14 cellular contexts compared by ENCODE assay signal in genomic region chr3:185645596-185646381, GRCh38. TPM values are rescaled to one million over a fixed set of nuclear protein-coding genes. Genes with fewer than 3 reads are reported as not detected.
A peak's percentile ranks its signal among the peaks of the same experiment; 100 is the strongest.
DNase-seq lines count a peak whose midpoint lies in the region; ATAC-seq and TF ChIP-seq lines count a peak whose summit lies in the region.
"Had no signal": no experiment of that assay in that cellular context is flagged by ENCODE, and none has a peak within 500 bp of the region (broad histone marks: within the 10 kb centered on the region; RNA-seq: fewer than 3 reads in every experiment).

No MANE protein-coding gene starts in this region.

- no peaks in the 10 kb centered on the region for H3K79me2 ChIP-seq in hepatocyte

- no peaks in the 10 kb centered on the region; the same call in 1 of the 2 replicates for H3K36me3 ChIP-seq in Panc1 (ENCODE audit: control insufficient read depth, insufficient read depth, low read length)
- H3K36me3 ChIP-seq in hepatocyte (replicated peaks; ENCODE audit: insufficient read depth, low read depth) = no peaks in the 10 kb centered on the region
- H3K36me3 ChIP-seq: neutrophil, uterus had no signal

- no peak for TF ChIP-seq CTCF in activated CD8-positive, alpha-beta T cell treated with anti-CD3 and anti-CD28 coated beads for 36 hours (IDR thresholded peaks at IDR 0.05)
- no peak for TF ChIP-seq CTCF in Panc1 (IDR thresholded peaks at IDR 0.05)
- TF ChIP-seq CTCF in hepatocyte (IDR thresholded peaks at IDR 0.05; ENCODE audit: poor library complexity) = no peak

- H3K4me1 Mint-ChIP-seq in activated CD8-positive, alpha-beta T cell treated with anti-CD3 and anti-CD28 coated beads for 36 hours (ENCODE audit: low read depth) = no peaks in the 10 kb centered on the region
- H3K4me1 Mint-ChIP-seq in activated CD8-positive, alpha-beta T cell treated with anti-CD3 and anti-CD28 coated beads, Interleukin-2, amount 10 ng/mL, durations not matched to agents 7 days and 5 days (ENCODE audit: low read depth) = no peaks in the 10 kb centered on the region
- H3K4me1 Mint-ChIP-seq in stimulated activated effector memory CD8-positive, alpha-beta T cell treated with anti-CD3 and anti-CD28 coated beads, Interleukin-12 subunit alpha, Interleukin-12 subunit beta, amount 100 ng/mL, for 72 hours = no peaks in the 10 kb centered on the region
- no peaks in the 10 kb centered on the region for H3K4me1 Mint-ChIP-seq in activated T-helper 17 cell treated with anti-CD3 and anti-CD28 coated beads, Interleukin-2, amount 50 U/mL, for 72 hours

- no peak overlapping the region for H3K4me2 ChIP-seq in hepatocyte

- POLR2A ChIA-PET in activated CD8-positive, alpha-beta T cell treated with anti-CD3 and anti-CD28 coated beads for 36 hours (lab: Charles Lee) = no interaction called here
- POLR2A ChIA-PET in activated CD8-positive, alpha-beta T cell treated with anti-CD3 and anti-CD28 coated beads, Interleukin-2, amount 10 ng/mL, durations not matched to agents 7 days and 5 days (lab: Charles Lee) = no interaction called here
- POLR2A ChIA-PET in Panc1 (lab: Charles Lee) = interaction anchor here (0.6 to 0.7 kb wide), 2 partner anchors 13 to 425 kb away, joined by 3 to 17 read pairs; no protein-coding TSS in a partner anchor

- H3K27ac Mint-ChIP-seq in activated CD8-positive, alpha-beta T cell treated with anti-CD3 and anti-CD28 coated beads for 36 hours = no peak overlapping the region
- H3K27ac Mint-ChIP-seq in activated CD8-positive, alpha-beta T cell treated with anti-CD3 and anti-CD28 coated beads, Interleukin-2, amount 10 ng/mL, durations not matched to agents 7 days and 5 days = no peak overlapping the region
- H3K27ac Mint-ChIP-seq in stimulated activated effector memory CD8-positive, alpha-beta T cell treated with anti-CD3 and anti-CD28 coated beads, Interleukin-12 subunit alpha, Interleukin-12 subunit beta, amount 100 ng/mL, for 72 hours = no peak overlapping the region
- no peak overlapping the region for H3K27ac Mint-ChIP-seq in activated T-helper 17 cell treated with anti-CD3 and anti-CD28 coated beads, Interleukin-2, amount 50 U/mL, for 72 hours

- no peaks in the 10 kb centered on the region for H3K36me3 Mint-ChIP-seq in activated CD8-positive, alpha-beta T cell treated with anti-CD3 and anti-CD28 coated beads for 36 hours (ENCODE audit: low read depth)
- H3K36me3 Mint-ChIP-seq in activated CD8-positive, alpha-beta T cell treated with anti-CD3 and anti-CD28 coated beads, Interleukin-2, amount 10 ng/mL, durations not matched to agents 7 days and 5 days (ENCODE audit: low read depth) = no peaks in the 10 kb centered on the region
- no peaks in the 10 kb centered on the region for H3K36me3 Mint-ChIP-seq in stimulated activated effector memory CD8-positive, alpha-beta T cell treated with anti-CD3 and anti-CD28 coated beads, Interleukin-12 subunit alpha, Interleukin-12 subunit beta, amount 100 ng/mL, for 72 hours
- no peaks in the 10 kb centered on the region for H3K36me3 Mint-ChIP-seq in activated T-helper 17 cell treated with anti-CD3 and anti-CD28 coated beads, Interleukin-2, amount 50 U/mL, for 72 hours (ENCODE audit: low read depth)

- CTCF ChIA-PET in activated CD8-positive, alpha-beta T cell treated with anti-CD3 and anti-CD28 coated beads for 36 hours (lab: Charles Lee) = interaction anchor here (1.2 kb wide), 1 partner anchor 15 kb away, joined by 3 read pairs; no protein-coding TSS in a partner anchor
- CTCF ChIA-PET in activated CD8-positive, alpha-beta T cell treated with anti-CD3 and anti-CD28 coated beads, Interleukin-2, amount 10 ng/mL, durations not matched to agents 7 days and 5 days (lab: Charles Lee) = interaction anchor here (1.4 kb wide), 1 partner anchor 14 kb away, joined by 4 read pairs; no protein-coding TSS in a partner anchor
- CTCF ChIA-PET in Panc1 (lab: Charles Lee) = no interaction called here

- in situ Hi-C loops in Panc1 (cut with HindIII; ENCODE audit: low pct_unique_long_range_greater_than_20kb, low sequenced_read_pairs) = no loop called here

- H3K4me1 ChIP-seq in Panc1 (ENCODE audit: control insufficient read depth, insufficient read depth, low read length) = no peaks in the 10 kb centered on the region
- H3K4me1 ChIP-seq in hepatocyte (ENCODE audit: insufficient read depth) = no peaks in the 10 kb centered on the region
- H3K4me1 ChIP-seq: uterus had no signal

- peaks cover 6% of the 10 kb centered on the region for H3K27me3 Mint-ChIP-seq in activated CD8-positive, alpha-beta T cell treated with anti-CD3 and anti-CD28 coated beads for 36 hours
- H3K27me3 Mint-ChIP-seq in activated CD8-positive, alpha-beta T cell treated with anti-CD3 and anti-CD28 coated beads, Interleukin-2, amount 10 ng/mL, durations not matched to agents 7 days and 5 days (ENCODE audit: low read depth) = peaks cover 6% of the 10 kb centered on the region
- H3K27me3 Mint-ChIP-seq in activated T-helper 17 cell treated with anti-CD3 and anti-CD28 coated beads, Interleukin-2, amount 50 U/mL, for 72 hours = peaks cover 14% of the 10 kb centered on the region

- no peaks in the 10 kb centered on the region for H3K9me2 ChIP-seq in hepatocyte (replicated peaks; ENCODE audit: insufficient read depth)

- 89% methylated on average over 16 of the region's 16 CpGs for WGBS in hepatocyte (ENCODE audit: low lambda C conversion rate, missing lambda C conversion rate)

- H3K4me3 ChIP-seq in Panc1 (ENCODE audit: low read depth in 2 of 2, low read length in 2 of 2) (no peak overlapping the region), hepatocyte (no peak overlapping the region)
- H3K4me3 ChIP-seq: GM23248, uterus had no signal

- H3K9me3 ChIP-seq in Panc1 (ENCODE audit: control insufficient read depth, insufficient read depth, low read depth, low read length) (no peaks in the 10 kb centered on the region), hepatocyte (ENCODE audit: low read depth) (no peaks in the 10 kb centered on the region)
- H3K9me3 ChIP-seq: neutrophil, uterus had no signal

- H3K9me3 Mint-ChIP-seq in activated CD8-positive, alpha-beta T cell treated with anti-CD3 and anti-CD28 coated beads for 36 hours = no peaks in the 10 kb centered on the region
- no peaks in the 10 kb centered on the region for H3K9me3 Mint-ChIP-seq in activated CD8-positive, alpha-beta T cell treated with anti-CD3 and anti-CD28 coated beads, Interleukin-2, amount 10 ng/mL, durations not matched to agents 7 days and 5 days (ENCODE audit: insufficient read depth)
- no peaks in the 10 kb centered on the region for H3K9me3 Mint-ChIP-seq in stimulated activated effector memory CD8-positive, alpha-beta T cell treated with anti-CD3 and anti-CD28 coated beads, Interleukin-12 subunit alpha, Interleukin-12 subunit beta, amount 100 ng/mL, for 72 hours
- H3K9me3 Mint-ChIP-seq in activated T-helper 17 cell treated with anti-CD3 and anti-CD28 coated beads, Interleukin-2, amount 50 U/mL, for 72 hours = no peaks in the 10 kb centered on the region

- no peak overlapping the region for H3K4me3 Mint-ChIP-seq in activated CD8-positive, alpha-beta T cell treated with anti-CD3 and anti-CD28 coated beads for 36 hours
- no peak overlapping the region for H3K4me3 Mint-ChIP-seq in activated CD8-positive, alpha-beta T cell treated with anti-CD3 and anti-CD28 coated beads, Interleukin-2, amount 10 ng/mL, durations not matched to agents 7 days and 5 days
- H3K4me3 Mint-ChIP-seq in stimulated activated effector memory CD8-positive, alpha-beta T cell treated with anti-CD3 and anti-CD28 coated beads, Interleukin-12 subunit alpha, Interleukin-12 subunit beta, amount 100 ng/mL, for 72 hours = no peak overlapping the region
- H3K4me3 Mint-ChIP-seq in activated T-helper 17 cell treated with anti-CD3 and anti-CD28 coated beads, Interleukin-2, amount 50 U/mL, for 72 hours = no peak overlapping the region

- peak; percentile 7 for DNase-seq in activated CD8-positive, alpha-beta T cell treated with anti-CD3 and anti-CD28 coated beads for 36 hours
- no peak for DNase-seq in activated CD8-positive, alpha-beta T cell treated with anti-CD3 and anti-CD28 coated beads, Interleukin-2, amount 10 ng/mL, durations not matched to agents 7 days and 5 days
- DNase-seq in Panc1 (ENCODE audit: low read depth, low spot score) (no peak), hepatocyte (ENCODE audit: low spot score) (peak; percentile 34), HPDE6-E6E7 (ENCODE audit: extremely low spot score) (no peak), superior temporal gyrus (ENCODE audit: extremely low spot score) (no peak)
- DNase-seq in stimulated activated effector memory CD8-positive, alpha-beta T cell treated with anti-CD3 and anti-CD28 coated beads, Interleukin-12 subunit alpha, Interleukin-12 subunit beta, amount 100 ng/mL, for 72 hours (ENCODE audit: low spot score in 2 of 2) = no peak
- DNase-seq: activated CD4-positive, alpha-beta T cell treated with anti-CD3 and anti-CD28 coated beads for 1 hour; GM23248; KBM-7; NCI-H526; uterus had no signal

- H2AFZ ChIP-seq in hepatocyte = no peak overlapping the region
- H2AFZ ChIP-seq: GM23248 had no signal

- H4K20me1 ChIP-seq in hepatocyte (ENCODE audit: insufficient read depth, poor library complexity, severe bottlenecking) = no peaks in the 10 kb centered on the region

- H3K27ac ChIP-seq in Panc1 (ENCODE audit: low read length) (no peak overlapping the region), hepatocyte (no peak overlapping the region)
- H3K27ac ChIP-seq: GM23248, neutrophil, uterus had no signal

- ATAC-seq in activated CD8-positive, alpha-beta T cell treated with anti-CD3 and anti-CD28 coated beads for 36 hours = no peak
- no peak for ATAC-seq in activated CD8-positive, alpha-beta T cell treated with anti-CD3 and anti-CD28 coated beads, Interleukin-2, amount 10 ng/mL, durations not matched to agents 7 days and 5 days
- peak; percentile 50 for ATAC-seq in Panc1
- peak; percentile 35 for ATAC-seq in stimulated activated effector memory CD8-positive, alpha-beta T cell treated with anti-CD3 and anti-CD28 coated beads, Interleukin-12 subunit alpha, Interleukin-12 subunit beta, amount 100 ng/mL, for 72 hours
- ATAC-seq in activated T-helper 17 cell treated with anti-CD3 and anti-CD28 coated beads, Interleukin-2, amount 50 U/mL, for 72 hours (replicated peaks) = no peak

- intact Hi-C loops in activated CD8-positive, alpha-beta T cell treated with anti-CD3 and anti-CD28 coated beads for 36 hours (cut with micrococcal nuclease) = no loop called here
- intact Hi-C loops in Panc1 (cut with micrococcal nuclease; ENCODE audit: unreplicated experiment) = no loop called here

- BruUV-seq in Panc1 (replicated peaks; lab: Mats Ljungman, UMichigan) = no TSS peak

- no peaks in the 10 kb centered on the region for H3K27me3 ChIP-seq in Panc1 (ENCODE audit: control insufficient read depth, insufficient read depth, low read length)
- no peaks in the 10 kb centered on the region for H3K27me3 ChIP-seq in hepatocyte
- H3K27me3 ChIP-seq: neutrophil, uterus had no signal

RNA-seq across cellular contexts. Expression of gene SENP2, which starts 59.7 kb away (rescaled TPM):
- 10 to 100 TPM; 22.5 to 28.4 TPM for total RNA-seq in activated CD8-positive, alpha-beta T cell treated with anti-CD3 and anti-CD28 coated beads for 36 hours
- total RNA-seq in activated CD8-positive, alpha-beta T cell treated with anti-CD3 and anti-CD28 coated beads, Interleukin-2, amount 10 ng/mL, durations not matched to agents 7 days and 5 days = 10 to 100 TPM; 27.5 to 28.9 TPM
- 52.7 TPM for total RNA-seq in Panc1 (2021; ENCODE audit: unreplicated experiment)
- 14.7 TPM for polyA plus RNA-seq in Panc1 (2012; ENCODE audit: insufficient read length)
- 34.8 and 35.2 TPM in 2 replicates for total RNA-seq in hepatocyte
- polyA plus RNA-seq in hepatocyte = 18.0 and 29.3 TPM in 2 replicates
- 10 to 100 TPM; 31.2 to 42.4 TPM for total RNA-seq in activated T-helper 17 cell treated with anti-CD3 and anti-CD28 coated beads, Interleukin-2, amount 50 U/mL, for 72 hours

Comparison
In these comparisons a context has a peak if more than half of its experiments do, and no peak if none do; other contexts are left out.
1. DNase-seq: peak in activated CD8-positive, alpha-beta T cell treated with anti-CD3 and anti-CD28 coated beads for 36 hours (single experiment) and hepatocyte (single experiment); none in activated CD8-positive, alpha-beta T cell treated with anti-CD3 and anti-CD28 coated beads, Interleukin-2, amount 10 ng/mL, durations not matched to agents 7 days and 5 days (single experiment), Panc1 (single experiment), stimulated activated effector memory CD8-positive, alpha-beta T cell treated with anti-CD3 and anti-CD28 coated beads, Interleukin-12 subunit alpha, Interleukin-12 subunit beta, amount 100 ng/mL, for 72 hours (0 of 2), HPDE6-E6E7 (single experiment) and superior temporal gyrus (single experiment).
2. ATAC-seq: peak in Panc1 (single experiment) and stimulated activated effector memory CD8-positive, alpha-beta T cell treated with anti-CD3 and anti-CD28 coated beads, Interleukin-12 subunit alpha, Interleukin-12 subunit beta, amount 100 ng/mL, for 72 hours (single experiment); none in activated CD8-positive, alpha-beta T cell treated with anti-CD3 and anti-CD28 coated beads for 36 hours (single experiment), activated CD8-positive, alpha-beta T cell treated with anti-CD3 and anti-CD28 coated beads, Interleukin-2, amount 10 ng/mL, durations not matched to agents 7 days and 5 days (single experiment) and activated T-helper 17 cell treated with anti-CD3 and anti-CD28 coated beads, Interleukin-2, amount 50 U/mL, for 72 hours (single experiment).